Comparison of ENCODE assay signal across 8 cellular contexts in the genomic region with DNA sequence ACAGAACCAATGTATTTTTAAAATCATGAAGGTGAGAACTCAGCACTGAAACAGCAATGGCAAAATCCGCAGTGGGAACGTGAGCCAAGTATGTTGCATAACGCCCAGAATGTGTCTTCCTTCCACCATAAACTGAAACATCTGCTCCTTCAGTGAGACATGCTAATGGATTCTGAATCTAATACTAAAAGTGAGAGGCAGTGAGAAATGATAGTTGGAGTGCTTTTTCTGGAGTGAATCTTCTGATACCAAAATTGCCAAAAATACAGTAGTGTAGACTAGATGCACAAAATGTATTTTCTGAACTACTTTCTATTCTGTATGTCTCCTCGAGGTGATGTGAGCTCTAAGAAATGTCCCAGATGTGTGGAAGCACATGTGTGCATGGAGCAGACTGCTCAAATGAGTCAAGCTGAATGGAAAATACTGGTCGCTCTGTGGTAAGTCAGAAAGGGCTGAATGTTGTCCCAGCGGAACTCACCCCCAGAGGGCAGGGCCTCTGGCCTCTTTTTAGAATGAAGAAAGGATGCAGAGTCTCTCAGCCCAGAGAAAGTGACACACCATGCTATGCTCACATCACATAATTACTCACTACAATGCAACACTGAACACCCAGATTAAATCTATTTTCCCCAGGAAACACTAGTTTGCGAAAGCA.
DNase-seq lines count a peak whose midpoint lies in the region; ATAC-seq and TF ChIP-seq lines count a peak whose summit lies in the region.

No MANE protein-coding gene starts in this region.

- TF ChIP-seq CTCF in lower leg skin (IDR thresholded peaks at IDR 0.05) = no peak

- intact Hi-C loops in lower leg skin (cut with DNase I; ENCODE audit: low total_unique reads) = no loop called here

- TF ChIP-seq POLR2A in lower leg skin (IDR thresholded peaks at IDR 0.05) = no peak

- peaks cover 60% of the 10 kb centered on the region for H3K4me1 Mint-ChIP-seq in stimulated activated effector memory CD8-positive, alpha-beta T cell treated with anti-CD3 and anti-CD28 coated beads, Interleukin-12 subunit alpha, Interleukin-12 subunit beta, amount 100 ng/mL, for 72 hours

- 35 to 44% methylated on average over 7 of the region's 7 CpGs for WGBS in lower leg skin, 2 donors

- peak; percentile 95 to 97 for ATAC-seq in activated naive CD4-positive, alpha-beta T cell treated with anti-CD3 and anti-CD28 coated beads, Interleukin-2, amount 50 U/mL, for 72 hours
- peak; percentile 94 for ATAC-seq in stimulated activated effector memory CD8-positive, alpha-beta T cell treated with anti-CD3 and anti-CD28 coated beads, Interleukin-12 subunit alpha, Interleukin-12 subunit beta, amount 100 ng/mL, for 72 hours
- ATAC-seq in esophagus mucosa = no peak

- H3K9me3 Mint-ChIP-seq in activated naive CD4-positive, alpha-beta T cell treated with anti-CD3 and anti-CD28 coated beads, Interleukin-2, amount 50 U/mL, for 72 hours = no peaks in the 10 kb centered on the region
- no peaks in the 10 kb centered on the region for H3K9me3 Mint-ChIP-seq in stimulated activated effector memory CD8-positive, alpha-beta T cell treated with anti-CD3 and anti-CD28 coated beads, Interleukin-12 subunit alpha, Interleukin-12 subunit beta, amount 100 ng/mL, for 72 hours

- DNase-seq in LHCN-M2 (ENCODE audit: low read depth) = peak; percentile 90
- DNase-seq in activated naive CD4-positive, alpha-beta T cell treated with anti-CD3 and anti-CD28 coated beads, Interleukin-2, amount 50 U/mL, for 72 hours (ENCODE audit: low spot score in 2 of 2) = peak; percentile 56 to 76
- peak; percentile 78 to 94 for DNase-seq in lower leg skin (ENCODE audit: low spot score in 2 of 2)
- DNase-seq in stimulated activated effector memory CD8-positive, alpha-beta T cell treated with anti-CD3 and anti-CD28 coated beads, Interleukin-12 subunit alpha, Interleukin-12 subunit beta, amount 100 ng/mL, for 72 hours (ENCODE audit: low spot score in 2 of 2) = peak in 1 of 2 donors; percentile 57
- no peak for DNase-seq in cortex of kidney (lab: John Stamatoyannopoulos, UW)
- no peak for DNase-seq in midbrain (lab: John Stamatoyannopoulos, UW)
- DNase-seq in GM19240 (ENCODE audit: insufficient read length, low spot score) = no peak

- H3K4me3 ChIP-seq in lower leg skin (ENCODE audit: low read depth, poor library complexity, severe bottlenecking) = no peak overlapping the region

- peak overlapping the region; percentile 5 to 59 for H3K27ac Mint-ChIP-seq in activated naive CD4-positive, alpha-beta T cell treated with anti-CD3 and anti-CD28 coated beads, Interleukin-2, amount 50 U/mL, for 72 hours
- no peak overlapping the region for H3K27ac Mint-ChIP-seq in stimulated activated effector memory CD8-positive, alpha-beta T cell treated with anti-CD3 and anti-CD28 coated beads, Interleukin-12 subunit alpha, Interleukin-12 subunit beta, amount 100 ng/mL, for 72 hours

- H3K4me3 Mint-ChIP-seq in stimulated activated effector memory CD8-positive, alpha-beta T cell treated with anti-CD3 and anti-CD28 coated beads, Interleukin-12 subunit alpha, Interleukin-12 subunit beta, amount 100 ng/mL, for 72 hours = no peak overlapping the region

- peaks cover 0 to 6% of the 10 kb centered on the region in 2 donors for H3K36me3 Mint-ChIP-seq in activated naive CD4-positive, alpha-beta T cell treated with anti-CD3 and anti-CD28 coated beads, Interleukin-2, amount 50 U/mL, for 72 hours
- peaks cover 6% of the 10 kb centered on the region for H3K36me3 Mint-ChIP-seq in stimulated activated effector memory CD8-positive, alpha-beta T cell treated with anti-CD3 and anti-CD28 coated beads, Interleukin-12 subunit alpha, Interleukin-12 subunit beta, amount 100 ng/mL, for 72 hours

Comparison
In these comparisons a context has a peak if more than half of its experiments do, and no peak if none do; other contexts are left out.
1. DNase-seq: peak in LHCN-M2 (single experiment), activated naive CD4-positive, alpha-beta T cell treated with anti-CD3 and anti-CD28 coated beads, Interleukin-2, amount 50 U/mL, for 72 hours (2 of 2) and lower leg skin (2 of 2); none in cortex of kidney (single experiment), midbrain (single experiment) and GM19240 (single experiment).